9 cellular contexts compared by ENCODE assay signal in genomic region chr2:178419123-178419522, GRCh38. TPM values are rescaled to one million over a fixed set of nuclear protein-coding genes. Genes with fewer than 3 reads are reported as not detected.
DNase-seq lines count a peak whose midpoint lies in the region; TF ChIP-seq lines count a peak whose summit lies in the region.
"Had no signal": no experiment of that assay in that cellular context is flagged by ENCODE, and none has a peak within 500 bp of the region (broad histone marks: within the 10 kb centered on the region; RNA-seq: fewer than 3 reads in every experiment).

No MANE protein-coding gene starts in this region.

- peak; percentile 33 for TF ChIP-seq CTCF in AG09319 (IDR thresholded peaks at IDR 0.05; ENCODE audit: low read depth, low read length)
- peak; percentile 13; the same call in 1 of the 2 replicates for TF ChIP-seq CTCF in GM12875 (IDR thresholded peaks at IDR 0.05; ENCODE audit: borderline replicate concordance, insufficient read depth, low read depth, low read length)
- TF ChIP-seq CTCF in PC-9 (conservative IDR thresholded peaks at IDR 0.05), result peak; percentile 67
- peak in 1 of 7 experiments; percentile 10 for TF ChIP-seq CTCF in stomach (IDR thresholded peaks at IDR 0.05)

- POLR2A ChIA-PET in PC-9 (lab: Charles Lee; ENCODE audit: unreplicated experiment), result interaction anchor here (0.6 to 0.7 kb wide), 2 partner anchors 32 to 233 kb away, joined by 3 to 5 read pairs; partner anchors contain the start of genes PJVK and PRKRA
- POLR2A ChIA-PET in CD8-positive, alpha-beta memory T cell (lab: Charles Lee), result no interaction called here

- H3K27me3 ChIP-seq in PC-9 (ENCODE audit: insufficient read depth, low read depth) (no peaks in the 10 kb centered on the region), SJCRH30 (no peaks in the 10 kb centered on the region), stomach (no peaks in the 10 kb centered on the region)
- H3K27me3 ChIP-seq in CD8-positive, alpha-beta memory T cell (ENCODE audit: insufficient read depth, low read length, poor library complexity, severe bottlenecking), result no peaks in the 10 kb centered on the region

- H3K79me2 ChIP-seq in PC-9 (ENCODE audit: low read depth), result no peaks in the 10 kb centered on the region

- no peak overlapping the region for H3K4me2 ChIP-seq in PC-9

- intact Hi-C loops in PC-9 (cut with micrococcal nuclease; ENCODE audit: unreplicated experiment), result loop anchor here (2.0 to 10.0 kb wide), 3 partner anchors 512 to 1084 kb away; no protein-coding TSS in a partner anchor
- intact Hi-C loops in stomach (cut with DNase I; ENCODE audit: low total_unique reads), result no loop called here

- no peak overlapping the region for H2AFZ ChIP-seq in PC-9

- peaks cover 10% of the 10 kb centered on the region for H3K4me1 ChIP-seq in PC-9 (replicated peaks; ENCODE audit: insufficient read depth)
- no peaks in the 10 kb centered on the region for H3K4me1 ChIP-seq in SJCRH30
- peaks cover 0 to 21% (median 7%) of the 10 kb centered on the region in 4 donors for H3K4me1 ChIP-seq in stomach
- peaks cover 3% of the 10 kb centered on the region for H3K4me1 ChIP-seq in CD8-positive, alpha-beta memory T cell (ENCODE audit: insufficient read depth, low read length)

- no TSS peak for BruUV-seq in PC-9 (replicated peaks; lab: Mats Ljungman, UMichigan)

- TF ChIP-seq EP300 in stomach (IDR thresholded peaks at IDR 0.05), result no peak

- no peak overlapping the region for H3K4me3 Mint-ChIP-seq in CD8-positive, alpha-beta memory T cell

- no peak overlapping the region for H3K27ac Mint-ChIP-seq in CD8-positive, alpha-beta memory T cell

- DNase-seq in AG09319 (ENCODE audit: extremely low read depth, low read depth) (no peak), PC-9 (no peak), fibroblast of the conjunctiva (ENCODE audit: low read depth) (peak; percentile 10), SJCRH30 (no peak), amniotic stem cell (lab: John Stamatoyannopoulos, UW) (no peak), stomach (no peak)
- DNase-seq in CD8-positive, alpha-beta memory T cell, result no peak
- DNase-seq: effector CD8-positive, alpha-beta T cell had no signal

- H3K9me3 ChIP-seq in PC-9 (ENCODE audit: insufficient read depth, low read depth) (no peaks in the 10 kb centered on the region), SJCRH30 (replicated peaks) (no peaks in the 10 kb centered on the region), stomach (no peaks in the 10 kb centered on the region)
- no peaks in the 10 kb centered on the region for H3K9me3 ChIP-seq in CD8-positive, alpha-beta memory T cell (ENCODE audit: low read length)

- H3K36me3 Mint-ChIP-seq in CD8-positive, alpha-beta memory T cell, result peaks cover 0 to 8% (median 0%) of the 10 kb centered on the region in 3 donors

- H3K4me3 ChIP-seq in GM12875 (ENCODE audit: low read depth, low read length) (no peak overlapping the region), PC-9 (no peak overlapping the region), SJCRH30 (no peak overlapping the region), stomach (no peak overlapping the region)
- no peak overlapping the region for H3K4me3 ChIP-seq in CD8-positive, alpha-beta memory T cell (ENCODE audit: low read length)

- 14 to 38% (median 29%) methylated on average over 1 of the region's 1 CpG for WGBS in stomach, 5 donors

- H3F3A ChIP-seq in PC-9 (ENCODE audit: insufficient read depth, low read depth), result peaks cover 4% of the 10 kb centered on the region

- no peaks in the 10 kb centered on the region for H3K36me3 ChIP-seq in PC-9 (ENCODE audit: low read depth)
- no peaks in the 10 kb centered on the region; the same call in 1 of the 2 replicates for H3K36me3 ChIP-seq in SJCRH30
- H3K36me3 ChIP-seq in stomach, result peaks cover 0 to 3% (median 0%) of the 10 kb centered on the region in 4 donors
- no peaks in the 10 kb centered on the region for H3K36me3 ChIP-seq in CD8-positive, alpha-beta memory T cell (ENCODE audit: insufficient read depth, low read length)

- H3K9me3 Mint-ChIP-seq in CD8-positive, alpha-beta memory T cell, result no peaks in the 10 kb centered on the region

- H3K9me2 ChIP-seq in PC-9 (ENCODE audit: insufficient read depth), result no peaks in the 10 kb centered on the region

- CTCF ChIA-PET in PC-9 (lab: Charles Lee), result interaction anchor here (0.6 to 2.1 kb wide), 6 partner anchors 61 to 436 kb away, joined by 3 to 6 read pairs (median 3); partner anchors contain the start of gene PLEKHA3
- CTCF ChIA-PET in CD8-positive, alpha-beta memory T cell (lab: Charles Lee), result interaction anchor here (0.7 to 2.2 kb wide), 6 partner anchors 14 to 307 kb away, joined by 3 to 8 read pairs (median 4); partner anchors contain the start of genes PJVK, PRKRA and RBM45

- peaks cover 0 to 2% of the 10 kb centered on the region in 2 donors for H3K27me3 Mint-ChIP-seq in CD8-positive, alpha-beta memory T cell

- H3K27ac ChIP-seq in PC-9 (no peak overlapping the region), SJCRH30 (no peak overlapping the region), stomach (no peak overlapping the region)
- H3K27ac ChIP-seq in CD8-positive, alpha-beta memory T cell (ENCODE audit: low read depth, low read length), result no peak overlapping the region

- TF ChIP-seq POLR2A in stomach (IDR thresholded peaks at IDR 0.05), result no peak

- peaks cover 13 to 17% (median 17%) of the 10 kb centered on the region in 3 donors for H3K4me1 Mint-ChIP-seq in CD8-positive, alpha-beta memory T cell

- H4K20me1 ChIP-seq in PC-9 (ENCODE audit: insufficient read depth), result no peaks in the 10 kb centered on the region

RNA-seq across cellular contexts. Expression of gene PRKRA, which starts 31.9 kb away (rescaled TPM):
- 87.0 and 93.3 TPM in 2 replicates for total RNA-seq in PC-9 (2021)
- 95.9 and 112 TPM in 2 replicates for total RNA-seq in SJCRH30 (2014; rRNA removed; shearing (Covaris generic))
- 100 to 1,000 TPM in 2 of 5 donors, 10 to 100 TPM in 3; 59.7 to 145 (median 77.6) TPM for total RNA-seq in stomach
- polyA plus RNA-seq in stomach, result 10 to 100 TPM; 30.6 to 38.0 (median 34.0) TPM
- 10 to 100 TPM; 48.4 to 48.5 TPM for total RNA-seq in CD8-positive, alpha-beta memory T cell
- 58.0 TPM for polyA plus RNA-seq in CD8-positive, alpha-beta memory T cell

RNA-seq across cellular contexts. Expression of gene PJVK, which starts 32.1 kb away (rescaled TPM):
- total RNA-seq in PC-9 (2021) (14.6 and 16.9 TPM in 2 replicates), stomach (1 to 10 TPM in 2 of 5 donors, under 1 TPM in 1, not detected in 2; 0.72 to 8.8 (median 2.2) TPM)
- 1.3 TPM in 2 replicates for total RNA-seq in SJCRH30 (2014; rRNA removed; shearing (Covaris generic))
- polyA plus RNA-seq in stomach, result 1 to 10 TPM; 1.4 to 5.3 (median 3.8) TPM
- 1 to 10 TPM; 1.5 to 1.9 TPM for total RNA-seq in CD8-positive, alpha-beta memory T cell
- not detected for polyA plus RNA-seq in CD8-positive, alpha-beta memory T cell

RNA-seq across cellular contexts. Expression of gene FKBP7, which starts 59.3 kb away (rescaled TPM):
- 3.8 and 6.1 TPM in 2 replicates for total RNA-seq in PC-9 (2021)
- total RNA-seq in SJCRH30 (2014; rRNA removed; shearing (Covaris generic)), result 42.6 and 48.4 TPM in 2 replicates
- 10 to 100 TPM in 1 of 5 donors, 1 to 10 TPM in 3, under 1 TPM in 1; 0.87 to 31.4 (median 4.9) TPM for total RNA-seq in stomach
- polyA plus RNA-seq in stomach, result 1 to 10 TPM; 4.4 to 6.4 (median 4.4) TPM
- 1 to 10 TPM; 3.1 to 3.4 TPM for total RNA-seq in CD8-positive, alpha-beta memory T cell
- polyA plus RNA-seq in CD8-positive, alpha-beta memory T cell, result 3.8 TPM
